In genomic region chr3:182183716-182184430, GRCh38 we compare ENCODE assay signal across 17 cellular contexts.
A peak's percentile ranks its signal among the peaks of the same experiment; 100 is the strongest.
DNase-seq lines count a peak whose midpoint lies in the region; ATAC-seq and TF ChIP-seq lines count a peak whose summit lies in the region.
"Had no signal": no experiment of that assay in that cellular context is flagged by ENCODE, and none has a peak within 500 bp of the region (broad histone marks: within the 10 kb centered on the region; RNA-seq: fewer than 3 reads in every experiment).

No MANE protein-coding gene starts in this region.

- no peak overlapping the region for H2BK15ac ChIP-seq in mesendoderm (replicated peaks; ENCODE audit: low read depth)

- in situ Hi-C loops in astrocyte of the spinal cord (cut with HindIII; ENCODE audit: low sequenced_read_pairs) (no loop called here), GM23248 (cut with MboI) (no loop called here)

- H3K4ac ChIP-seq in mesendoderm (ENCODE audit: low read depth, low read length) = no peak overlapping the region

- H2AFZ ChIP-seq in GM23248 = no peak overlapping the region

- no peaks in the 10 kb centered on the region for H3K9me2 ChIP-seq in GM23248 (ENCODE audit: insufficient read depth)

- H3K9me3 ChIP-seq in GM23248 (ENCODE audit: low read depth) = no peaks in the 10 kb centered on the region

- no peak overlapping the region for H2BK5ac ChIP-seq in mesendoderm (ENCODE audit: low read length)

- H3K56ac ChIP-seq in mesendoderm (ENCODE audit: low read length) = no peak overlapping the region

- no peak overlapping the region for H4K5ac ChIP-seq in mesendoderm (ENCODE audit: low read length)

- H3K27ac ChIP-seq in mesendoderm (ENCODE audit: low read depth, low read length) (no peak overlapping the region), GM23248 (no peak overlapping the region)

- H3K79me1 ChIP-seq in mesendoderm (ENCODE audit: low read length) = no peaks in the 10 kb centered on the region

- H3K18ac ChIP-seq in mesendoderm (ENCODE audit: low read length) = no peak overlapping the region

- H4K8ac ChIP-seq in mesendoderm (ENCODE audit: low read depth, low read length) = no peak overlapping the region

- H3K4me3 ChIP-seq in astrocyte of the spinal cord (ENCODE audit: low read depth, low read length) (no peak overlapping the region), mesendoderm (ENCODE audit: low read length) (no peak overlapping the region), GM23248 (no peak overlapping the region)

- H3K27me3 ChIP-seq in mesendoderm (ENCODE audit: insufficient read depth, low read length, poor library complexity) (no peaks in the 10 kb centered on the region), GM23248 (replicated peaks; ENCODE audit: insufficient read depth) (no peaks in the 10 kb centered on the region)

- H3K79me2 ChIP-seq in mesendoderm (ENCODE audit: control insufficient read depth, insufficient read depth, low read length) = no peaks in the 10 kb centered on the region
- H3K79me2 ChIP-seq in GM23248 (ENCODE audit: insufficient read depth) = no peaks in the 10 kb centered on the region

- H3K23ac ChIP-seq in mesendoderm (ENCODE audit: low read length) = no peak overlapping the region

- H2BK120ac ChIP-seq in mesendoderm (ENCODE audit: low read depth, low read length) = no peak overlapping the region

- no CpG with 5 or more reads among the region's 6 CpGs for WGBS in mesendoderm (ENCODE audit: extremely low coverage, insufficient coverage, low lambda C conversion rate)
- 16 to 18% methylated on average over 6 of the region's 6 CpGs for WGBS in GM23248 (ENCODE audit: low coverage in 1 of 2, low lambda C conversion rate in 2 of 2, missing lambda C conversion rate in 2 of 2), 2 experiments

- ATAC-seq in Right ventricle myocardium inferior = no peak
- ATAC-seq: PC-3 had no signal

- no peaks in the 10 kb centered on the region for H3F3A ChIP-seq in GM23248 (ENCODE audit: insufficient read depth)

- H3K4me2 ChIP-seq in mesendoderm (ENCODE audit: low read length) (no peak overlapping the region), GM23248 (ENCODE audit: unreplicated experiment) (no peak overlapping the region)

- DNase-seq in COLO829 (ENCODE audit: low spot score) (peak; percentile 19), HPDE6-E6E7 (ENCODE audit: extremely low spot score) (peak; percentile 14), astrocyte of the spinal cord (ENCODE audit: low read depth, low spot score) (peak; percentile 24), mesendoderm (peak; percentile 7), SHP77 treated with DMSO at 0.1 percent for 48 hours (lab: John Stamatoyannopoulos, UW) (no peak), GM23248 (no peak), ecto neural progenitor cell (ENCODE audit: low spot score) (no peak), Right ventricle myocardium inferior (ENCODE audit: missing footprints) (no peak)
- DNase-seq: ACHN; CD4-positive, CD25-positive, alpha-beta regulatory T cell; DMS79 treated with DMSO at 0.1 percent for 48 hours; HFFc6; NCI-H1105; NCI-H187 treated with DMSO at 0.1 percent for 48 hours; NCI-H345; NCI-H526 treated with DMSO at 0.1 percent for 48 hours; PC-3 had no signal

- no peaks in the 10 kb centered on the region for H4K20me1 ChIP-seq in GM23248 (ENCODE audit: insufficient read depth)

- H2AK5ac ChIP-seq in mesendoderm (ENCODE audit: low read length) = no peak overlapping the region

- no peak overlapping the region for H3K9ac ChIP-seq in mesendoderm (ENCODE audit: low read length)
- no peak overlapping the region for H3K9ac ChIP-seq in GM23248

- H3K4me1 ChIP-seq in mesendoderm (ENCODE audit: control insufficient read depth, low read depth, low read length) (peaks cover 12% of the 10 kb centered on the region), GM23248 (ENCODE audit: insufficient read depth) (no peaks in the 10 kb centered on the region)

- H3K36me3 ChIP-seq in mesendoderm (ENCODE audit: control insufficient read depth, insufficient read depth, low read length) = no peaks in the 10 kb centered on the region
- no peaks in the 10 kb centered on the region for H3K36me3 ChIP-seq in GM23248 (ENCODE audit: low read depth)

- no peak for TF ChIP-seq CTCF in astrocyte of the spinal cord (IDR thresholded peaks at IDR 0.05; ENCODE audit: low read depth, low read length)

- intact Hi-C loops in Right ventricle myocardium inferior (cut with DNase I) = no loop called here

Comparison
In these comparisons a context has a peak if more than half of its experiments do, and no peak if none do; other contexts are left out.
1. DNase-seq: peak in COLO829 (single experiment), HPDE6-E6E7 (single experiment), astrocyte of the spinal cord (single experiment) and mesendoderm (single experiment); none in SHP77 treated with DMSO at 0.1 percent for 48 hours (single experiment), GM23248 (single experiment), ecto neural progenitor cell (single experiment) and Right ventricle myocardium inferior (single experiment).